Comparison of ENCODE assay signal across 16 cellular contexts in the genomic region with DNA sequence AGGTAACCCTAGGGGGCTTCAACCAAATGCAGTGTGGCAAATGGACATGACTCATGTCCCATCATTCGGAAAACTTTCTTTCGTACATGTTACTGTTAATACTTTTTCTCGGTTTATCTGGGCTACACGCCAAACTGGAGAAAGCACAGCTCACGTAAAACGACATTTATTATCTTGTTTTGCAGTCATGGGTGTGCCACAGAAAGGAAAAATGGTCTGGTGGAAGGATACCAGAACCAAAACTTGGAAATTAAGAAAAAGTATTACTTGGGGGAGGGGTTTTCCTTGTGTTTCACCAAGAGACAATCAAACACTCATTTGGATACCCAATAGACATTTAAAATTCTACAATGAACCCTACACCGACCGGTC. TPM values are rescaled to one million over a fixed set of nuclear protein-coding genes. Genes with fewer than 3 reads are reported as not detected.
DNase-seq lines count a peak whose midpoint lies in the region; ATAC-seq and TF ChIP-seq lines count a peak whose summit lies in the region.
"Had no signal": no experiment of that assay in that cellular context is flagged by ENCODE, and none has a peak within 500 bp of the region (broad histone marks: within the 10 kb centered on the region; RNA-seq: fewer than 3 reads in every experiment).

No MANE protein-coding gene starts in this region.

- DNase-seq in SK-N-SH (no peak), choroid plexus epithelial cell (ENCODE audit: low read depth) (peak; percentile 56), left colon (no peak)
- no peak for DNase-seq in CD4-positive, alpha-beta memory T cell
- DNase-seq: amniotic stem cell; DMS153; effector CD8-positive, alpha-beta T cell; NCI-H1694 treated with DMSO at 0.1 percent for 48 hours; SHP77 treated with DMSO at 0.1 percent for 48 hours had no signal

- no peak overlapping the region for H3K27ac ChIP-seq in SK-N-SH (ENCODE audit: low read depth in 2 of 2, low read length in 1 of 2)
- peak overlapping the region; percentile 18 for H3K27ac ChIP-seq in thymus (ENCODE audit: low read depth)
- no peak overlapping the region for H3K27ac ChIP-seq in CD4-positive, alpha-beta memory T cell (ENCODE audit: low read depth, low read length)
- H3K27ac ChIP-seq: upper lobe of right lung had no signal

- peak overlapping the region; percentile 64 for H3K4me2 ChIP-seq in SK-N-SH

- H3K27me3 Mint-ChIP-seq in CD4-positive, alpha-beta memory T cell, result peaks cover 36 to 43% of the 10 kb centered on the region in 2 donors

- H3K4me1 Mint-ChIP-seq in CD4-positive, alpha-beta memory T cell, result peaks cover under 1 to 10% (median 2%) of the 10 kb centered on the region in 4 donors

- no peak overlapping the region for H3K9ac ChIP-seq in SK-N-SH

- H3K9me3 Mint-ChIP-seq in CD4-positive, alpha-beta memory T cell, result peaks cover 0 to 5% (median 0%) of the 10 kb centered on the region in 8 donors

- no peaks in the 10 kb centered on the region for H3K36me3 ChIP-seq in SK-N-SH (replicated peaks in 1 of 2; ENCODE audit: control insufficient read depth in 1 of 2, insufficient read depth in 2 of 2, low read length in 1 of 2)
- no peaks in the 10 kb centered on the region for H3K36me3 ChIP-seq in thymus (ENCODE audit: control insufficient read depth, insufficient read depth)
- no peaks in the 10 kb centered on the region for H3K36me3 ChIP-seq in CD4-positive, alpha-beta memory T cell (ENCODE audit: insufficient read depth, low read length)
- H3K36me3 ChIP-seq: upper lobe of right lung had no signal

- intact Hi-C loops in left colon (cut with DNase I, micrococcal nuclease), result no loop called here
- intact Hi-C loops in CD4-positive, alpha-beta memory T cell (cut with micrococcal nuclease), result loop anchor here (5.0 kb wide), 1 partner anchor 685 kb away; no protein-coding TSS in a partner anchor

- no peak for TF ChIP-seq EP300 in SK-N-SH (IDR thresholded peaks at IDR 0.05; ENCODE audit: borderline replicate concordance in 1 of 2, low read depth in 1 of 2, low read length in 1 of 2)

- POLR2A ChIA-PET in SK-N-SH (lab: Yijun Ruan, JAX), result no interaction called here
- POLR2A ChIA-PET in CD4-positive, alpha-beta memory T cell (lab: Charles Lee; ENCODE audit: partially characterized antibody), result no interaction called here

- H3K27me3 ChIP-seq in SK-N-SH (ENCODE audit: insufficient read depth), result peaks cover 65% of the 10 kb centered on the region
- H3K27me3 ChIP-seq in thymus (ENCODE audit: control insufficient read depth, insufficient read depth), result peaks cover 38% of the 10 kb centered on the region
- peaks cover 38% of the 10 kb centered on the region for H3K27me3 ChIP-seq in CD4-positive, alpha-beta memory T cell (ENCODE audit: insufficient read depth, low read length)

- H2AFZ ChIP-seq in SK-N-SH (ENCODE audit: low read depth), result no peak overlapping the region

- no peaks in the 10 kb centered on the region for H3K9me3 ChIP-seq in SK-N-SH
- H3K9me3 ChIP-seq in thymus (ENCODE audit: control insufficient read depth), result no peaks in the 10 kb centered on the region
- H3K9me3 ChIP-seq in CD4-positive, alpha-beta memory T cell (ENCODE audit: control insufficient read depth in 1 of 2, low read length in 2 of 2), result no peaks in the 10 kb centered on the region
- H3K9me3 ChIP-seq: upper lobe of right lung had no signal

- H3K4me1 ChIP-seq in SK-N-SH (ENCODE audit: control insufficient read depth in 1 of 2, insufficient read depth in 2 of 2, low read depth in 1 of 2, low read length in 1 of 2) (peaks cover 4 to 8% of the 10 kb centered on the region in 2 experiments; a peak in 2 of 4 replicates), thymus (ENCODE audit: control insufficient read depth, insufficient read depth, low read length) (no peaks in the 10 kb centered on the region)
- H3K4me1 ChIP-seq in CD4-positive, alpha-beta memory T cell (ENCODE audit: insufficient read depth, low read length), result no peaks in the 10 kb centered on the region

- H3K4me3 ChIP-seq in SK-N-SH (ENCODE audit: low read depth in 2 of 2, low read length in 1 of 2), result peak overlapping the region in 1 of 2 experiments; percentile 31; a peak in 1 of 4 replicates
- H3K4me3 ChIP-seq in choroid plexus epithelial cell (ENCODE audit: low read depth, low read length), result peak overlapping the region; percentile 39
- no peak overlapping the region for H3K4me3 ChIP-seq in thymus (ENCODE audit: low read length)
- no peak overlapping the region for H3K4me3 ChIP-seq in CD4-positive, alpha-beta memory T cell (ENCODE audit: low read length in 2 of 2)
- H3K4me3 ChIP-seq: upper lobe of right lung had no signal

- H3F3A ChIP-seq in SK-N-SH (replicated peaks; ENCODE audit: insufficient read depth), result no peaks in the 10 kb centered on the region

- no peak overlapping the region for H3K27ac Mint-ChIP-seq in CD4-positive, alpha-beta memory T cell

- H3K79me2 ChIP-seq in SK-N-SH (ENCODE audit: insufficient read depth), result no peaks in the 10 kb centered on the region

- no peak for TF ChIP-seq RAD21 in SK-N-SH (IDR thresholded peaks at IDR 0.05; ENCODE audit: low read length)

- no peak for ATAC-seq in SK-N-SH treated with all-trans-retinoic acid at 6 μM for 48 hours
- ATAC-seq in left colon, result peak; percentile 61
- no peak for ATAC-seq in HG02973 (IDR thresholded peaks at IDR 0.05; ENCODE audit: unreplicated experiment)
- no peak for ATAC-seq in GM18909 (IDR thresholded peaks at IDR 0.05; ENCODE audit: poor library complexity, unreplicated experiment)
- ATAC-seq: upper lobe of right lung had no signal

- no peaks in the 10 kb centered on the region for H3K9me2 ChIP-seq in SK-N-SH

- no peaks in the 10 kb centered on the region for H3K36me3 Mint-ChIP-seq in CD4-positive, alpha-beta memory T cell

- no peaks in the 10 kb centered on the region for H4K20me1 ChIP-seq in SK-N-SH (ENCODE audit: insufficient read depth)

- TF ChIP-seq CTCF in SK-N-SH (IDR thresholded peaks at IDR 0.05) (no peak), choroid plexus epithelial cell (conservative IDR thresholded peaks at IDR 0.05; ENCODE audit: low read depth, low read length) (no peak)

- CTCF ChIA-PET in SK-N-SH (lab: Yijun Ruan, JAX), result interaction anchor here (0.7 to 8.9 kb wide), 13 partner anchors 11 to 238 kb away, joined by 3 to 390 read pairs (median 28); a partner anchor contains a TSS
- CTCF ChIA-PET in CD4-positive, alpha-beta memory T cell (lab: Charles Lee; ENCODE audit: partially characterized antibody), result interaction anchor here (0.8 to 7.9 kb wide), 12 partner anchors 10 to 684 kb away, joined by 3 to 147 read pairs (median 14); a partner anchor contains a TSS

- no peak overlapping the region for H3K4me3 Mint-ChIP-seq in CD4-positive, alpha-beta memory T cell

- 5% methylated on average over 8 of the region's 8 CpGs for WGBS in SK-N-SH (ENCODE audit: low lambda C conversion rate)
- 70% methylated on average over 8 of the region's 8 CpGs for WGBS in thymus

TF ChIP-seq in SK-N-SH, 30 proteins besides CTCF, POLR2A, EP300 and RAD21 (continues in another document):
- TF ChIP-seq, protein P1, sequence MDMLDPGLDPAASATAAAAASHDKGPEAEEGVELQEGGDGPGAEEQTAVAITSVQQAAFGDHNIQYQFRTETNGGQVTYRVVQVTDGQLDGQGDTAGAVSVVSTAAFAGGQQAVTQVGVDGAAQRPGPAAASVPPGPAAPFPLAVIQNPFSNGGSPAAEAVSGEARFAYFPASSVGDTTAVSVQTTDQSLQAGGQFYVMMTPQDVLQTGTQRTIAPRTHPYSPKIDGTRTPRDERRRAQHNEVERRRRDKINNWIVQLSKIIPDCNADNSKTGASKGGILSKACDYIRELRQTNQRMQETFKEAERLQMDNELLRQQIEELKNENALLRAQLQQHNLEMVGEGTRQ (IDR thresholded peaks at IDR 0.05; ENCODE audit: borderline replicate concordance, low read depth, low read length), result no peak
- TF ChIP-seq TEAD4 (IDR thresholded peaks at IDR 0.05; ENCODE audit: borderline replicate concordance, insufficient read depth) (no peak), CHD2 (IDR thresholded peaks at IDR 0.05; ENCODE audit: low read length, partially characterized antibody) (no peak)

TF ChIP-seq in SK-N-SH treated with all-trans-retinoic acid at 6 μM for 48 hours, 23 proteins besides CTCF, POLR2A, EP300 and RAD21 (continues in another document):
- TF ChIP-seq ZFP30 (CRISPR knock-in tag; IDR thresholded peaks at IDR 0.05) (no peak), BACH2 (CRISPR knock-in tag; IDR thresholded peaks at IDR 0.05; ENCODE audit: borderline replicate concordance) (no peak)

RNA-seq across cellular contexts. Expression of a gene that starts 23.6 kb away (rescaled TPM):
- polyA plus RNA-seq in SK-N-SH (2012; rRNA removed) (not detected in 2 replicates), thymus (5.1 TPM)
- polyA plus RNA-seq in SK-N-SH (2012; cell fraction: cytosol; rRNA removed), result not detected in 2 replicates
- polyA plus RNA-seq in SK-N-SH (2012; cell fraction: nucleus; rRNA removed), result 0.01 TPM in 1 of 2 replicates, not detected in the other
- 1 to 10 TPM in 1 of 2 donors, under 1 TPM in 1; 0.55 to 2.5 TPM for total RNA-seq in left colon
- under 1 TPM in 1 of 2 experiments, not detected in 1; 0.15 TPM for total RNA-seq in CD4-positive, alpha-beta memory T cell
- polyA plus RNA-seq in CD4-positive, alpha-beta memory T cell, result not detected

RNA-seq across cellular contexts. Expression of a gene that starts 25.1 kb away (rescaled TPM):
- 0.20 TPM in 1 of 2 replicates, not detected in the other for polyA plus RNA-seq in SK-N-SH (2012; rRNA removed)
- 0.03 and 0.16 TPM in 2 replicates for polyA plus RNA-seq in SK-N-SH (2012; cell fraction: cytosol; rRNA removed)
- polyA plus RNA-seq in SK-N-SH (2012; cell fraction: nucleus; rRNA removed), result 0.36 TPM in 1 of 2 replicates, not detected in the other
- total RNA-seq in left colon, result under 1 TPM in 1 of 2 donors, not detected in 1; 0.82 TPM
- polyA plus RNA-seq in thymus, result 5.0 TPM
- under 1 TPM in 1 of 2 experiments, not detected in 1; 0.44 TPM for total RNA-seq in CD4-positive, alpha-beta memory T cell
- under 1 TPM in 1 of 2 donors, not detected in 1; 0.79 TPM for polyA plus RNA-seq in CD4-positive, alpha-beta memory T cell
- total RNA-seq: mononuclear cell, skeletal muscle tissue, upper lobe of right lung had no signal

RNA-seq across cellular contexts. Expression of a gene that starts 55.9 kb away (rescaled TPM):
- 0.13 and 0.46 TPM in 2 replicates for polyA plus RNA-seq in SK-N-SH (2012; rRNA removed)
- 0.15 and 0.18 TPM in 2 replicates for polyA plus RNA-seq in SK-N-SH (2012; cell fraction: cytosol; rRNA removed)
- polyA plus RNA-seq in SK-N-SH (2012; cell fraction: nucleus; rRNA removed), result 0.56 and 0.58 TPM in 2 replicates
- not detected for total RNA-seq in left colon
- polyA plus RNA-seq in thymus, result 1.2 TPM
- total RNA-seq in CD4-positive, alpha-beta memory T cell, result under 1 TPM; 0.32 to 0.33 TPM
- under 1 TPM in 1 of 2 donors, not detected in 1; 0.20 TPM for polyA plus RNA-seq in CD4-positive, alpha-beta memory T cell
- total RNA-seq: skeletal muscle tissue, upper lobe of right lung had no signal
